ENCODE assay signal across 1 cellular context in the genomic region with DNA sequence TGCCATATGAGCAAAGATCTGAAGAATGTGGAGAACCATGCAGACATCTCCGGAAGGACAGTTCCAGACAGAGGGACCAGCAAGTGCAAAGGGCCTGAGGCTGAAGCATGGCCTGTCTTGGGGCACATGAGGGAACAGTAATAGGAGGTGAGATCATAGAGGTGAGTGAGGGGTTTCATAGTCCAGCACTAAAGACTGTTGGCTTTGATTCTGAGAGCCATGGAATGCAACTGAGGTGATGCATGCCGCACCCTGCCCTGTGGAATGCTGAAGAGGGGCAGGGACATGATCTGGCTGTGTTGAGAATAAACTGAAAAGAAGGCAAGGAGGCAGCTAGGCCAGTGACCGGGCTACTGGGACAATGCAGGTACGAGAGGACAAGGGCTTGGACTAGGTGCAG.
TF ChIP-seq lines count a peak whose summit lies in the region.

No MANE protein-coding gene starts in this region.

TF ChIP-seq in WTC11, 78 proteins besides CTCF, POLR2A, EP300 and RAD21 (continued from another document):
- TF ChIP-seq, protein P1, sequence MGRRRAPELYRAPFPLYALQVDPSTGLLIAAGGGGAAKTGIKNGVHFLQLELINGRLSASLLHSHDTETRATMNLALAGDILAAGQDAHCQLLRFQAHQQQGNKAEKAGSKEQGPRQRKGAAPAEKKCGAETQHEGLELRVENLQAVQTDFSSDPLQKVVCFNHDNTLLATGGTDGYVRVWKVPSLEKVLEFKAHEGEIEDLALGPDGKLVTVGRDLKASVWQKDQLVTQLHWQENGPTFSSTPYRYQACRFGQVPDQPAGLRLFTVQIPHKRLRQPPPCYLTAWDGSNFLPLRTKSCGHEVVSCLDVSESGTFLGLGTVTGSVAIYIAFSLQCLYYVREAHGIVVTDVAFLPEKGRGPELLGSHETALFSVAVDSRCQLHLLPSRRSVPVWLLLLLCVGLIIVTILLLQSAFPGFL (CRISPR knock-in tag; IDR thresholded peaks at IDR 0.05; ENCODE audit: borderline replicate concordance), result no peak
- TF ChIP-seq SOX15 (CRISPR knock-in tag; IDR thresholded peaks at IDR 0.05), result no peak
- no peak for TF ChIP-seq FOXP1 (CRISPR knock-in tag; IDR thresholded peaks at IDR 0.05; ENCODE audit: borderline replicate concordance)
- TF ChIP-seq, protein P2, sequence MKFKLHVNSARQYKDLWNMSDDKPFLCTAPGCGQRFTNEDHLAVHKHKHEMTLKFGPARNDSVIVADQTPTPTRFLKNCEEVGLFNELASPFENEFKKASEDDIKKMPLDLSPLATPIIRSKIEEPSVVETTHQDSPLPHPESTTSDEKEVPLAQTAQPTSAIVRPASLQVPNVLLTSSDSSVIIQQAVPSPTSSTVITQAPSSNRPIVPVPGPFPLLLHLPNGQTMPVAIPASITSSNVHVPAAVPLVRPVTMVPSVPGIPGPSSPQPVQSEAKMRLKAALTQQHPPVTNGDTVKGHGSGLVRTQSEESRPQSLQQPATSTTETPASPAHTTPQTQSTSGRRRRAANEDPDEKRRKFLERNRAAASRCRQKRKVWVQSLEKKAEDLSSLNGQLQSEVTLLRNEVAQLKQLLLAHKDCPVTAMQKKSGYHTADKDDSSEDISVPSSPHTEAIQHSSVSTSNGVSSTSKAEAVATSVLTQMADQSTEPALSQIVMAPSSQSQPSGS (CRISPR knock-in tag; IDR thresholded peaks at IDR 0.05; ENCODE audit: borderline replicate concordance, low read depth), result no peak
- TF ChIP-seq FOXJ3 (CRISPR knock-in tag; IDR thresholded peaks at IDR 0.05; ENCODE audit: borderline replicate concordance), result no peak
- no peak for TF ChIP-seq GABPB1 (CRISPR knock-in tag; IDR thresholded peaks at IDR 0.05)
- TF ChIP-seq MYBL2 (CRISPR knock-in tag; IDR thresholded peaks at IDR 0.05), result no peak
